ENCODE assay signal across 5 cellular contexts in genomic region chr6:158492881-158493280, GRCh38.
"Had no signal": no experiment of that assay in that cellular context is flagged by ENCODE, and none has a peak within 500 bp of the region (broad histone marks: within the 10 kb centered on the region; RNA-seq: fewer than 3 reads in every experiment).

No MANE protein-coding gene starts in this region.

- H3K4me3 Mint-ChIP-seq: GM23338, H9 had no signal

- DNase-seq: H9, HCEC 1CT, IMR-90 had no signal

- ATAC-seq: GM23338, K562 had no signal

- H3K4me3 ChIP-seq: GM23338, K562 had no signal

- H3K4me1 Mint-ChIP-seq: GM23338 had no signal

- H3K9me3 Mint-ChIP-seq: GM23338, H9 had no signal

- H3K27ac Mint-ChIP-seq: GM23338, H9 had no signal
